8 cellular contexts compared by ENCODE assay signal in the genomic region with DNA sequence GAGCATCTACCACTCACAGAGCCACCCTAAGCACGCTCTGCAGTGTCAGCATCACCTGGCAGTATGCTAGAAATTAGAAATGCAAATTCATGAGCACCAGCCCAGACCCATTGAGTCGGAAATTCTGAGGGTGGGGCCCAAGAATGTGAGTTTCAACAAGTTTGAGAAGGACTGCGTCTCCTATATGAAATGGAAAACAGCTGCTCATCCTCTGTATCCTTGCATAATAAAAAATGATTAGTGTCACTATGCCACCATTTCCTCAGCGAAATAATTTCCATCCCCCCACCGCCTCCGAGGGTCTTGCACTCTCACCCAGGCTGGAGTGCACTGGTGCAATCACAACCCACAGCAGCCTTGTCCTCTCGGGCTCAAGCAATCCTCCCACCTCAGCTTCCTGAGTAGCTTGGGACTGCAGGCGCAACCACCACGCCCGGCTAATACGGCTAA. TPM values are rescaled to one million over a fixed set of nuclear protein-coding genes. Genes with fewer than 3 reads are reported as not detected.
DNase-seq lines count a peak whose midpoint lies in the region; ATAC-seq and TF ChIP-seq lines count a peak whose summit lies in the region.

No MANE protein-coding gene starts in this region.

- peak overlapping the region; percentile 94 for H3K27ac Mint-ChIP-seq in CD4-positive, alpha-beta T cell
- H3K27ac Mint-ChIP-seq in T-helper 2 cell treated with Interferon-gamma antibody and Interleukin-4, amounts not matched to agents 5 μg/mL and 100 μg/mL, for 36 hours = peak overlapping the region; percentile 99
- no peak overlapping the region for H3K27ac Mint-ChIP-seq in HFFc6

- H3K36me3 Mint-ChIP-seq in CD4-positive, alpha-beta T cell (ENCODE audit: low read depth) = peaks cover 18% of the 10 kb centered on the region
- peaks cover 5% of the 10 kb centered on the region for H3K36me3 Mint-ChIP-seq in T-helper 2 cell treated with Interferon-gamma antibody and Interleukin-4, amounts not matched to agents 5 μg/mL and 100 μg/mL, for 36 hours (ENCODE audit: low read depth)
- H3K36me3 Mint-ChIP-seq in HFFc6 (ENCODE audit: low read depth) = no peaks in the 10 kb centered on the region

- peak overlapping the region; percentile 93 for H3K27ac ChIP-seq in CD4-positive, alpha-beta T cell (ENCODE audit: low read depth, low read length)

- no peaks in the 10 kb centered on the region for H3K9me3 ChIP-seq in CD4-positive, alpha-beta T cell (ENCODE audit: control insufficient read depth, low read length)

- no peaks in the 10 kb centered on the region for H3K27me3 ChIP-seq in CD4-positive, alpha-beta T cell (ENCODE audit: control insufficient read depth, insufficient read depth, low read length)

- peak in 2 of 10 experiments; percentile 9 to 12 for DNase-seq in CD4-positive, alpha-beta T cell
- DNase-seq in T-helper 2 cell treated with Interferon-gamma antibody and Interleukin-4, amounts not matched to agents 5 μg/mL and 100 μg/mL, for 36 hours (ENCODE audit: low spot score) = no peak
- DNase-seq in erythroblast (lab: John Stamatoyannopoulos, UW) (peak; percentile 37 to 66), HPDE6-E6E7 (ENCODE audit: extremely low spot score) (no peak), hypothalamus (lab: John Stamatoyannopoulos, UW) (no peak), HFFc6 (no peak)
- DNase-seq in stimulated activated CD4-positive, alpha-beta T cell treated with anti-CD3 and anti-CD28 coated beads, Interleukin-4, amount 100 ng/mL, for 24 hours = peak; percentile 58

- ATAC-seq in CD4-positive, alpha-beta T cell (ENCODE audit: poor library complexity) = no peak
- peak; percentile 25 for ATAC-seq in GM21529 (IDR thresholded peaks at IDR 0.05; ENCODE audit: unreplicated experiment)

- intact Hi-C loops in CD4-positive, alpha-beta T cell (cut with DNase I, micrococcal nuclease) = loop anchor here (1.0 to 10.0 kb wide), 8 partner anchors 17 to 887 kb away; a partner anchor contains a TSS

- no peaks in the 10 kb centered on the region for H3K27me3 Mint-ChIP-seq in CD4-positive, alpha-beta T cell
- H3K27me3 Mint-ChIP-seq in T-helper 2 cell treated with Interferon-gamma antibody and Interleukin-4, amounts not matched to agents 5 μg/mL and 100 μg/mL, for 36 hours (ENCODE audit: low read depth) = peaks cover 9% of the 10 kb centered on the region
- H3K27me3 Mint-ChIP-seq in HFFc6 (ENCODE audit: insufficient read depth) = peaks cover 38% of the 10 kb centered on the region

- POLR2A ChIA-PET in CD4-positive, alpha-beta T cell (lab: Charles Lee) = interaction anchor here (0.5 to 5.0 kb wide), 20 partner anchors 10 to 685 kb away, joined by 3 to 136 read pairs (median 4); a partner anchor contains a TSS

- H3K4me3 Mint-ChIP-seq in CD4-positive, alpha-beta T cell = peak overlapping the region; percentile 92
- H3K4me3 Mint-ChIP-seq in T-helper 2 cell treated with Interferon-gamma antibody and Interleukin-4, amounts not matched to agents 5 μg/mL and 100 μg/mL, for 36 hours = peak overlapping the region; percentile 91
- no peak overlapping the region for H3K4me3 Mint-ChIP-seq in HFFc6

- H3K9me3 Mint-ChIP-seq in CD4-positive, alpha-beta T cell = no peaks in the 10 kb centered on the region
- H3K9me3 Mint-ChIP-seq in T-helper 2 cell treated with Interferon-gamma antibody and Interleukin-4, amounts not matched to agents 5 μg/mL and 100 μg/mL, for 36 hours = no peaks in the 10 kb centered on the region
- no peaks in the 10 kb centered on the region for H3K9me3 Mint-ChIP-seq in HFFc6

- H3K4me1 Mint-ChIP-seq in CD4-positive, alpha-beta T cell (ENCODE audit: low read depth) = peaks cover 56% of the 10 kb centered on the region
- peaks cover 44% of the 10 kb centered on the region for H3K4me1 Mint-ChIP-seq in T-helper 2 cell treated with Interferon-gamma antibody and Interleukin-4, amounts not matched to agents 5 μg/mL and 100 μg/mL, for 36 hours (ENCODE audit: low read depth)
- H3K4me1 Mint-ChIP-seq in HFFc6 (ENCODE audit: low read depth) = peaks cover 12% of the 10 kb centered on the region; the same call in 1 of the 2 replicates

- TF ChIP-seq POLR2A in erythroblast (IDR thresholded peaks at IDR 0.05; ENCODE audit: low read length) = no peak

- CTCF ChIA-PET in CD4-positive, alpha-beta T cell (lab: Charles Lee) = interaction anchor here (0.6 to 6.3 kb wide), 6 partner anchors 20 to 713 kb away, joined by 4 to 75 read pairs (median 6); no protein-coding TSS in a partner anchor

- TF ChIP-seq CTCF in CD4-positive, alpha-beta T cell (IDR thresholded peaks at IDR 0.05) = no peak
- TF ChIP-seq CTCF in HFFc6 (IDR thresholded peaks at IDR 0.05) = no peak

RNA-seq across cellular contexts. Expression of a gene that starts 1.3 kb away (rescaled TPM):
- 10 to 100 TPM; 58.8 TPM for total RNA-seq in CD4-positive, alpha-beta T cell
- total RNA-seq in HFFc6 (2021; fragmentation: NEBNext Ultra II Directional; extraction: Animal tissue kit (Norgen Biotek cat#: 25700)) = under 1 TPM in 5 of 6 experiments, not detected in 1; 0.09 to 0.47 (median 0.21) TPM

Comparison
In these comparisons a context has a peak if more than half of its experiments do, and no peak if none do; other contexts are left out.
1. DNase-seq: peak in erythroblast (2 of 2) and stimulated activated CD4-positive, alpha-beta T cell treated with anti-CD3 and anti-CD28 coated beads, Interleukin-4, amount 100 ng/mL, for 24 hours (single experiment); none in T-helper 2 cell treated with Interferon-gamma antibody and Interleukin-4, amounts not matched to agents 5 μg/mL and 100 μg/mL, for 36 hours (single experiment), HPDE6-E6E7 (single experiment), hypothalamus (0 of 51) and HFFc6 (single experiment).
2. RNA of a gene that starts 1.3 kb away (total RNA-seq): 58.8 TPM in CD4-positive, alpha-beta T cell; 0.09 to 0.47 TPM in HFFc6; every median in the first group is over 10 times any median in the second.